8 cellular contexts compared by ENCODE assay signal in the genomic region with DNA sequence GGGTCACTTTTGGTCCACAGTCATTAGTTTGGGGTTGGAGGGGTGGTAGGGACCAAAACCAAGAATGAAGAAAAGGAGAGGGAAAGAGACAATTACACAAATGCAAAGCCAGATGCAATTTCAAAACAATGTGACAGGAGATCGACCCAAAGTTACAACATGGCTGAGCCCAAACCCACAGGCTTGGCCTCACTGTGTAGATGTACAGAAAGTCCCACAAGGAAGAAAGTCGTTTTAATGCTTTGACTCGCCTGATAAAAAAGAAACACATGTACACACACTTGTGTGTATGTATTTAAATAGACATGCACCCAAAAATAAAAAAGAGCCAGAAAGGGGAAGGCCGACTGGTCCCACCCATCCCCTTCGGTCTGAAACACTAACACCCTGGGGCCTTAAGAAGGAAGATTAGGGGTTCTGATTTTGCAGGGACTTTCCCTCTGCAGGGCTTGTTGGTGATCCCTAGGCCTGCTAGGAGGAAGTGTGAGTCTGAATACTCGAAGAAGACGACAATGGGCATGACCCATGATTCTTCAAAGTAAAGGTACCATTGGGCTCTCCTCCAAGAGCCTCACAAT.
DNase-seq lines count a peak whose midpoint lies in the region; ATAC-seq and TF ChIP-seq lines count a peak whose summit lies in the region.

No MANE protein-coding gene starts in this region.

- H3K9ac ChIP-seq in skeletal muscle tissue (ENCODE audit: low read depth in 1 of 3, low read length in 3 of 3): no peak overlapping the region

- H3K4me1 ChIP-seq in skeletal muscle tissue (ENCODE audit: control insufficient read depth in 3 of 3, insufficient read depth in 3 of 3, low read length in 3 of 3): peaks cover 29 to 43% (median 42%) of the 10 kb centered on the region in 3 donors

- no peaks in the 10 kb centered on the region for H3K9me3 ChIP-seq in skeletal muscle tissue (ENCODE audit: control insufficient read depth in 3 of 3, low read length in 3 of 3)

- peaks cover 98% of the 10 kb centered on the region for H3K36me3 Mint-ChIP-seq in activated CD4-positive, alpha-beta T cell treated with anti-CD3 and anti-CD28 coated beads, Interleukin-2, amount 10 ng/mL, durations not matched to agents 7 days and 5 days (ENCODE audit: low read depth)
- H3K36me3 Mint-ChIP-seq in activated B cell treated with CpG ODN at 0.5 μM for 24 hours (ENCODE audit: low read depth): peaks cover 93% of the 10 kb centered on the region
- H3K36me3 Mint-ChIP-seq in Calu3 (ENCODE audit: insufficient read depth, unreplicated experiment): peaks cover 39% of the 10 kb centered on the region

- CTCF ChIA-PET in activated CD4-positive, alpha-beta T cell treated with anti-CD3 and anti-CD28 coated beads, Interleukin-2, amount 10 ng/mL, durations not matched to agents 7 days and 5 days (lab: Charles Lee): interaction anchor here (0.9 to 1.5 kb wide), 7 partner anchors 10 to 194 kb away, joined by 3 to 7 read pairs (median 4); no protein-coding TSS in a partner anchor
- CTCF ChIA-PET in activated B cell treated with CpG ODN at 0.5 μM for 24 hours (lab: Charles Lee): interaction anchor here (0.9 to 3.5 kb wide), 7 partner anchors 10 to 347 kb away, joined by 3 to 27 read pairs (median 4); no protein-coding TSS in a partner anchor
- CTCF ChIA-PET in Calu3 (lab: Charles Lee): interaction anchor here (1.7 kb wide), 1 partner anchor 147 kb away, joined by 11 read pairs; no protein-coding TSS in a partner anchor

- no peak overlapping the region for H3K4me3 ChIP-seq in skeletal muscle tissue (ENCODE audit: low read length in 3 of 3)

- peak overlapping the region; percentile 74 for H3K27ac ChIP-seq in skeletal muscle tissue (ENCODE audit: low read depth, low read length)

- ATAC-seq in HG02981 (IDR thresholded peaks at IDR 0.05; ENCODE audit: unreplicated experiment) (peak; percentile 35), activated B cell treated with CpG ODN at 0.5 μM for 24 hours (ENCODE audit: low read depth) (peak; percentile 93)

- intact Hi-C loops in activated B cell treated with CpG ODN at 0.5 μM for 24 hours (cut with micrococcal nuclease) (loop anchor here (1.0 kb wide), 5 partner anchors 12 to 193 kb away; no protein-coding TSS in a partner anchor), Calu3 (cut with micrococcal nuclease; ENCODE audit: unreplicated experiment) (no loop called here)

- no peaks in the 10 kb centered on the region for H3K9me3 Mint-ChIP-seq in activated CD4-positive, alpha-beta T cell treated with anti-CD3 and anti-CD28 coated beads, Interleukin-2, amount 10 ng/mL, durations not matched to agents 7 days and 5 days
- H3K9me3 Mint-ChIP-seq in activated B cell treated with CpG ODN at 0.5 μM for 24 hours (no peaks in the 10 kb centered on the region), Calu3 (ENCODE audit: low read depth, unreplicated experiment) (no peaks in the 10 kb centered on the region)

- no peak for TF ChIP-seq CTCF in activated B cell treated with CpG ODN at 0.5 μM for 24 hours (IDR thresholded peaks at IDR 0.05)
- no peak for TF ChIP-seq CTCF in Calu3 (IDR thresholded peaks at IDR 0.05; ENCODE audit: unreplicated experiment)

- no peaks in the 10 kb centered on the region for H3K27me3 ChIP-seq in skeletal muscle tissue (ENCODE audit: control insufficient read depth in 3 of 3, insufficient read depth in 3 of 3, low read length in 3 of 3)

- peak overlapping the region; percentile 95 for H3K27ac Mint-ChIP-seq in activated CD4-positive, alpha-beta T cell treated with anti-CD3 and anti-CD28 coated beads, Interleukin-2, amount 10 ng/mL, durations not matched to agents 7 days and 5 days
- H3K27ac Mint-ChIP-seq in activated B cell treated with CpG ODN at 0.5 μM for 24 hours (peak overlapping the region; percentile 89), Calu3 (ENCODE audit: unreplicated experiment) (no peak overlapping the region)

- peak overlapping the region; percentile 66 for H3K4me3 Mint-ChIP-seq in activated CD4-positive, alpha-beta T cell treated with anti-CD3 and anti-CD28 coated beads, Interleukin-2, amount 10 ng/mL, durations not matched to agents 7 days and 5 days
- peak overlapping the region; percentile 67 for H3K4me3 Mint-ChIP-seq in activated B cell treated with CpG ODN at 0.5 μM for 24 hours
- no peak overlapping the region for H3K4me3 Mint-ChIP-seq in Calu3 (ENCODE audit: low read depth, unreplicated experiment)

- POLR2A ChIA-PET in activated CD4-positive, alpha-beta T cell treated with anti-CD3 and anti-CD28 coated beads, Interleukin-2, amount 10 ng/mL, durations not matched to agents 7 days and 5 days (lab: Charles Lee): interaction anchor here (0.7 to 1.2 kb wide), 2 partner anchors 21 to 35 kb away, joined by 3 read pairs; no protein-coding TSS in a partner anchor
- POLR2A ChIA-PET in activated B cell treated with CpG ODN at 0.5 μM for 24 hours (lab: Charles Lee): interaction anchor here (0.7 to 5.5 kb wide), 17 partner anchors 10 to 243 kb away, joined by 3 to 107 read pairs (median 8); no protein-coding TSS in a partner anchor

- H3K4me1 Mint-ChIP-seq in activated CD4-positive, alpha-beta T cell treated with anti-CD3 and anti-CD28 coated beads, Interleukin-2, amount 10 ng/mL, durations not matched to agents 7 days and 5 days: peaks cover 95% of the 10 kb centered on the region
- H3K4me1 Mint-ChIP-seq in activated B cell treated with CpG ODN at 0.5 μM for 24 hours: peaks cover 89% of the 10 kb centered on the region
- peaks cover 7% of the 10 kb centered on the region for H3K4me1 Mint-ChIP-seq in Calu3 (ENCODE audit: low read depth, unreplicated experiment)

- peaks cover 20 to 32% (median 28%) of the 10 kb centered on the region in 3 donors for H3K36me3 ChIP-seq in skeletal muscle tissue (ENCODE audit: control insufficient read depth in 3 of 3, insufficient read depth in 3 of 3, low read length in 3 of 3)

- no TSS peak for BruUV-seq in Calu3 (replicated peaks; lab: Mats Ljungman, UMichigan)

- no peaks in the 10 kb centered on the region for H3K27me3 Mint-ChIP-seq in activated CD4-positive, alpha-beta T cell treated with anti-CD3 and anti-CD28 coated beads, Interleukin-2, amount 10 ng/mL, durations not matched to agents 7 days and 5 days
- H3K27me3 Mint-ChIP-seq in activated B cell treated with CpG ODN at 0.5 μM for 24 hours (no peaks in the 10 kb centered on the region), Calu3 (ENCODE audit: unreplicated experiment) (no peaks in the 10 kb centered on the region)

- DNase-seq in activated CD4-positive, alpha-beta T cell treated with anti-CD3 and anti-CD28 coated beads, Interleukin-2, amount 10 ng/mL, durations not matched to agents 7 days and 5 days: no peak
- DNase-seq in activated CD4-positive, alpha-beta T cell treated with anti-CD3 and anti-CD28 coated beads for 48 hours: no peak
- DNase-seq in activated B cell treated with CpG ODN at 0.5 μM for 24 hours (no peak), Calu3 (no peak), NCI-H2081 treated with DMSO at 0.1 percent for 48 hours (lab: John Stamatoyannopoulos, UW) (no peak), NCI-H187 treated with DMSO at 0.1 percent for 48 hours (lab: John Stamatoyannopoulos, UW) (no peak)
